ENCODE assay signal across 9 cellular contexts in genomic region chr12:132638541-132639408, GRCh38. TPM values are rescaled to one million over a fixed set of nuclear protein-coding genes. Genes with fewer than 3 reads are reported as not detected.
DNase-seq lines count a peak whose midpoint lies in the region; ATAC-seq and TF ChIP-seq lines count a peak whose summit lies in the region.
"Had no signal": no experiment of that assay in that cellular context is flagged by ENCODE, and none has a peak within 500 bp of the region (broad histone marks: within the 10 kb centered on the region; RNA-seq: fewer than 3 reads in every experiment).

No MANE protein-coding gene starts in this region.

- no peak overlapping the region for H3K4me3 Mint-ChIP-seq in Caco-2 (ENCODE audit: unreplicated experiment)
- no peak overlapping the region for H3K4me3 Mint-ChIP-seq in HFFc6

- H3K27me3 ChIP-seq in Caco-2 (replicated peaks; ENCODE audit: control insufficient read depth, insufficient read depth, low read length) (no peaks in the 10 kb centered on the region), WERI-Rb-1 (ENCODE audit: insufficient read depth, low read depth, severe bottlenecking) (no peaks in the 10 kb centered on the region), right cardiac atrium (ENCODE audit: control insufficient read depth, insufficient read depth) (no peaks in the 10 kb centered on the region)

- H3K9me3 ChIP-seq in Caco-2 (no peaks in the 10 kb centered on the region), WERI-Rb-1 (ENCODE audit: severe bottlenecking) (no peaks in the 10 kb centered on the region), right cardiac atrium (ENCODE audit: control insufficient read depth, low read length) (no peaks in the 10 kb centered on the region)

- DNase-seq in Caco-2 (peak; percentile 55 to 58), HFFc6 (peak; percentile 53), WERI-Rb-1 (peak; percentile 60), right cardiac atrium (no peak), stromal cell of bone marrow (ENCODE audit: low read depth) (peak; percentile 53), GDM1 (lab: John Stamatoyannopoulos, UW) (no peak)

- no peaks in the 10 kb centered on the region for H3K27me3 Mint-ChIP-seq in Caco-2 (ENCODE audit: insufficient read depth, unreplicated experiment)
- peaks cover 2% of the 10 kb centered on the region for H3K27me3 Mint-ChIP-seq in HFFc6 (ENCODE audit: insufficient read depth)

- H3K36me3 Mint-ChIP-seq in Caco-2 (ENCODE audit: insufficient read depth, unreplicated experiment) (peaks cover 88% of the 10 kb centered on the region), HFFc6 (ENCODE audit: low read depth) (peaks cover 35% of the 10 kb centered on the region)

- ATAC-seq in right cardiac atrium (peak; percentile 20 to 39), HG03108 (IDR thresholded peaks at IDR 0.05; ENCODE audit: unreplicated experiment) (no peak), GM18520 (IDR thresholded peaks at IDR 0.05; ENCODE audit: unreplicated experiment) (no peak)

- H3K4me1 ChIP-seq in Caco-2 (no peaks in the 10 kb centered on the region), right cardiac atrium (ENCODE audit: control insufficient read depth, insufficient read depth, low read length) (no peaks in the 10 kb centered on the region)

- no peak overlapping the region for H3K4me3 ChIP-seq in Caco-2 (ENCODE audit: low read depth, low read length)
- H3K4me3 ChIP-seq in WERI-Rb-1 (ENCODE audit: low read depth, low read length) = no peak overlapping the region
- H3K4me3 ChIP-seq in right cardiac atrium (ENCODE audit: low read length) = no peak overlapping the region

- H3K36me3 ChIP-seq in Caco-2 (ENCODE audit: control insufficient read depth, insufficient read depth, low read length) (peaks cover 7% of the 10 kb centered on the region), WERI-Rb-1 (peaks cover 97% of the 10 kb centered on the region)

- H3K4me1 Mint-ChIP-seq in Caco-2 (ENCODE audit: low read depth, unreplicated experiment) (no peaks in the 10 kb centered on the region), HFFc6 (ENCODE audit: low read depth) (no peaks in the 10 kb centered on the region)

- no peak overlapping the region; the same call in 1 of the 2 replicates for H3K27ac ChIP-seq in WERI-Rb-1
- H3K27ac ChIP-seq in right cardiac atrium (ENCODE audit: low read length) = no peak overlapping the region

- POLR2A ChIA-PET in Caco-2 (lab: Charles Lee) = no interaction called here

- no TSS peak for BruUV-seq in Caco-2 (replicated peaks; lab: Mats Ljungman, UMichigan)

- no peaks in the 10 kb centered on the region for H3K9me3 Mint-ChIP-seq in Caco-2 (ENCODE audit: unreplicated experiment)
- no peaks in the 10 kb centered on the region for H3K9me3 Mint-ChIP-seq in HFFc6

- intact Hi-C loops in Caco-2 (cut with micrococcal nuclease; ENCODE audit: unreplicated experiment) = loop anchor here (1.0 kb wide), 1 partner anchor 38 kb away; no protein-coding TSS in a partner anchor
- intact Hi-C loops in right cardiac atrium (cut with DNase I) = no loop called here

- H3K27ac Mint-ChIP-seq in Caco-2 (ENCODE audit: unreplicated experiment) (no peak overlapping the region), HFFc6 (no peak overlapping the region)

- CTCF ChIA-PET in Caco-2 (lab: Charles Lee) = interaction anchor here (0.5 to 1.4 kb wide), 6 partner anchors 9 to 309 kb away, joined by 3 to 7 read pairs (median 4); partner anchors contain the start of gene GALNT9

- 77% methylated on average over 25 of the region's 25 CpGs for WGBS in right cardiac atrium

- TF ChIP-seq CTCF in Caco-2 (IDR thresholded peaks at IDR 0.05; ENCODE audit: insufficient read depth in 1 of 2, low read depth in 1 of 2, low read length in 1 of 2, severe bottlenecking in 1 of 2, unreplicated experiment in 1 of 2) = peak; percentile 74
- TF ChIP-seq CTCF in HFFc6 (IDR thresholded peaks at IDR 0.05) = peak; percentile 87
- TF ChIP-seq CTCF in WERI-Rb-1 (IDR thresholded peaks at IDR 0.05; ENCODE audit: low read depth, low read length) = peak; percentile 93

RNA-seq across cellular contexts. Expression of gene P2RX2, which starts 20.2 kb away (rescaled TPM):
- not detected in 2 replicates for total RNA-seq in Caco-2 (2022)
- total RNA-seq in HFFc6 (2021; fragmentation: NEBNext Ultra II Directional; extraction: Animal tissue kit (Norgen Biotek cat#: 25700)) = not detected
- not detected for total RNA-seq in right cardiac atrium
- not detected for polyA plus RNA-seq in right cardiac atrium

RNA-seq across cellular contexts. Expression of gene LRCOL1, which starts 28.4 kb away (rescaled TPM):
- total RNA-seq in Caco-2 (2022) (not detected in 2 replicates), right cardiac atrium (not detected)
- total RNA-seq in HFFc6 (2021; fragmentation: NEBNext Ultra II Directional; extraction: Animal tissue kit (Norgen Biotek cat#: 25700)) = under 1 TPM; 0.23 to 1.00 (median 0.52) TPM
- not detected for polyA plus RNA-seq in right cardiac atrium
- total RNA-seq: mononuclear cell had no signal

RNA-seq across cellular contexts. Expression of gene POLE, which starts 48.4 kb away (rescaled TPM):
- total RNA-seq in Caco-2 (2022) (167 and 170 TPM in 2 replicates), right cardiac atrium (10 to 100 TPM; 13.0 to 22.1 (median 15.8) TPM)
- 10 to 100 TPM; 19.4 to 35.5 (median 29.3) TPM for total RNA-seq in HFFc6 (2021; fragmentation: NEBNext Ultra II Directional; extraction: Animal tissue kit (Norgen Biotek cat#: 25700))
- 10.6 TPM for polyA plus RNA-seq in right cardiac atrium

RNA-seq across cellular contexts. Expression of gene PXMP2, which starts 48.6 kb away (rescaled TPM):
- total RNA-seq in Caco-2 (2022) (29.8 and 39.9 TPM in 2 replicates), right cardiac atrium (10 to 100 TPM; 21.6 to 40.1 (median 36.3) TPM)
- 10 to 100 TPM; 19.8 to 22.6 (median 21.9) TPM for total RNA-seq in HFFc6 (2021; fragmentation: NEBNext Ultra II Directional; extraction: Animal tissue kit (Norgen Biotek cat#: 25700))
- 36.8 TPM for polyA plus RNA-seq in right cardiac atrium

Comparison
In these comparisons a context has a peak if more than half of its experiments do, and no peak if none do; other contexts are left out.
1. DNase-seq: peak in Caco-2 (2 of 2), HFFc6 (single experiment), WERI-Rb-1 (single experiment) and stromal cell of bone marrow (single experiment); none in right cardiac atrium (0 of 3) and GDM1 (single experiment).
2. ATAC-seq: peak in right cardiac atrium (2 of 2); none in HG03108 (single experiment) and GM18520 (single experiment).
3. Peak in every context shown above with its lines, with median percentiles within 50 percentile points of each other: CTCF ChIP-seq.